22 cellular contexts compared by ENCODE assay signal in genomic region chr11:19961225-19961624, GRCh38.
DNase-seq lines count a peak whose midpoint lies in the region; ATAC-seq and TF ChIP-seq lines count a peak whose summit lies in the region.
"Had no signal": no experiment of that assay in that cellular context is flagged by ENCODE, and none has a peak within 500 bp of the region (broad histone marks: within the 10 kb centered on the region; RNA-seq: fewer than 3 reads in every experiment).

No MANE protein-coding gene starts in this region.

- ATAC-seq in left colon: no peak
- ATAC-seq in HG03097 (IDR thresholded peaks at IDR 0.05; ENCODE audit: low FRiP score, unreplicated experiment): no peak
- ATAC-seq: GM12878, HCT116 had no signal

- H3K4me3 ChIP-seq in WERI-Rb-1 (ENCODE audit: low read depth, low read length): no peak overlapping the region
- H3K4me3 ChIP-seq: GM12878 had no signal

- H3K27ac Mint-ChIP-seq in activated naive CD4-positive, alpha-beta T cell treated with anti-CD3 and anti-CD28 coated beads, Interleukin-2, amount 50 U/mL, for 24 hours: peak overlapping the region; percentile 10
- H3K27ac Mint-ChIP-seq in activated naive CD4-positive, alpha-beta T cell treated with anti-CD3 and anti-CD28 coated beads, Interleukin-2, amount 10 ng/mL, durations not matched to agents 7 days and 5 days: no peak overlapping the region
- H3K27ac Mint-ChIP-seq in type B pancreatic cell: no peak overlapping the region
- H3K27ac Mint-ChIP-seq: CD4-positive, CD25-positive, alpha-beta regulatory T cell; CD8-positive, alpha-beta memory T cell had no signal

- TF ChIP-seq CTCF in WERI-Rb-1 (IDR thresholded peaks at IDR 0.05; ENCODE audit: low read depth, low read length): no peak
- TF ChIP-seq CTCF in type B pancreatic cell (conservative IDR thresholded peaks at IDR 0.05): no peak

- H3K27me3 ChIP-seq in WERI-Rb-1 (ENCODE audit: insufficient read depth, low read depth, severe bottlenecking): no peaks in the 10 kb centered on the region
- H3K27me3 ChIP-seq: BE2C had no signal

- peaks cover 5% of the 10 kb centered on the region for H3K27me3 Mint-ChIP-seq in activated naive CD4-positive, alpha-beta T cell treated with anti-CD3 and anti-CD28 coated beads, Interleukin-2, amount 50 U/mL, for 24 hours
- H3K27me3 Mint-ChIP-seq in activated naive CD4-positive, alpha-beta T cell treated with anti-CD3 and anti-CD28 coated beads, Interleukin-2, amount 10 ng/mL, durations not matched to agents 7 days and 5 days: peaks cover 18% of the 10 kb centered on the region
- H3K27me3 Mint-ChIP-seq in type B pancreatic cell: peaks cover 4% of the 10 kb centered on the region

- H3K4me1 Mint-ChIP-seq in activated naive CD4-positive, alpha-beta T cell treated with anti-CD3 and anti-CD28 coated beads, Interleukin-2, amount 50 U/mL, for 24 hours: peaks cover 5% of the 10 kb centered on the region
- H3K4me1 Mint-ChIP-seq in activated naive CD4-positive, alpha-beta T cell treated with anti-CD3 and anti-CD28 coated beads, Interleukin-2, amount 10 ng/mL, durations not matched to agents 7 days and 5 days: peaks cover 17% of the 10 kb centered on the region
- peaks cover 42% of the 10 kb centered on the region for H3K4me1 Mint-ChIP-seq in type B pancreatic cell (ENCODE audit: unreplicated experiment)

- H3K36me3 Mint-ChIP-seq in activated naive CD4-positive, alpha-beta T cell treated with anti-CD3 and anti-CD28 coated beads, Interleukin-2, amount 50 U/mL, for 24 hours: no peaks in the 10 kb centered on the region
- no peaks in the 10 kb centered on the region for H3K36me3 Mint-ChIP-seq in activated naive CD4-positive, alpha-beta T cell treated with anti-CD3 and anti-CD28 coated beads, Interleukin-2, amount 10 ng/mL, durations not matched to agents 7 days and 5 days
- peaks cover 13% of the 10 kb centered on the region for H3K36me3 Mint-ChIP-seq in type B pancreatic cell
- H3K36me3 Mint-ChIP-seq: CD4-positive, CD25-positive, alpha-beta regulatory T cell had no signal

- H3K9me3 Mint-ChIP-seq in activated naive CD4-positive, alpha-beta T cell treated with anti-CD3 and anti-CD28 coated beads, Interleukin-2, amount 50 U/mL, for 24 hours: no peaks in the 10 kb centered on the region
- H3K9me3 Mint-ChIP-seq in activated naive CD4-positive, alpha-beta T cell treated with anti-CD3 and anti-CD28 coated beads, Interleukin-2, amount 10 ng/mL, durations not matched to agents 7 days and 5 days: no peaks in the 10 kb centered on the region
- no peaks in the 10 kb centered on the region for H3K9me3 Mint-ChIP-seq in type B pancreatic cell
- H3K9me3 Mint-ChIP-seq: CD8-positive, alpha-beta memory T cell had no signal

- H3K36me3 ChIP-seq in WERI-Rb-1: no peaks in the 10 kb centered on the region
- H3K36me3 ChIP-seq: BE2C had no signal

- DNase-seq in activated naive CD4-positive, alpha-beta T cell treated with anti-CD3 and anti-CD28 coated beads, Interleukin-2, amount 10 ng/mL, durations not matched to agents 7 days and 5 days: no peak
- DNase-seq in WERI-Rb-1 (peak; percentile 35), left kidney (ENCODE audit: low read depth, low spot score) (peak; percentile 38), type B pancreatic cell (ENCODE audit: extremely low spot score, unreplicated experiment) (no peak), kidney glomerular epithelial cell (lab: John Stamatoyannopoulos, UW) (no peak), left colon (no peak)
- DNase-seq: 8988T; BE2C; C1 segment of cervical spinal cord; CD4-positive, CD25-positive, alpha-beta regulatory T cell; CD8-positive, alpha-beta memory T cell; COR-L47; DMS 273 treated with DMSO at 0.1 percent for 48 hours; DMS53; DND-41; EL; GOT3; H7 had no signal

- CTCF ChIA-PET in activated naive CD4-positive, alpha-beta T cell treated with anti-CD3 and anti-CD28 coated beads, Interleukin-2, amount 10 ng/mL, durations not matched to agents 7 days and 5 days (lab: Charles Lee): interaction anchor here (0.6 to 1.3 kb wide), 2 partner anchors 9 to 17 kb away, joined by 3 read pairs; no protein-coding TSS in a partner anchor

- no peaks in the 10 kb centered on the region for H3K9me3 ChIP-seq in WERI-Rb-1 (ENCODE audit: severe bottlenecking)
- H3K9me3 ChIP-seq: BE2C had no signal

- H3K4me3 Mint-ChIP-seq in activated naive CD4-positive, alpha-beta T cell treated with anti-CD3 and anti-CD28 coated beads, Interleukin-2, amount 50 U/mL, for 24 hours: no peak overlapping the region
- H3K4me3 Mint-ChIP-seq in activated naive CD4-positive, alpha-beta T cell treated with anti-CD3 and anti-CD28 coated beads, Interleukin-2, amount 10 ng/mL, durations not matched to agents 7 days and 5 days: no peak overlapping the region
- H3K4me3 Mint-ChIP-seq in type B pancreatic cell: peak overlapping the region; percentile 6
- H3K4me3 Mint-ChIP-seq: CD4-positive, CD25-positive, alpha-beta regulatory T cell; CD8-positive, alpha-beta memory T cell had no signal

- intact Hi-C loops in left colon (cut with DNase I, micrococcal nuclease): no loop called here

- H3K27ac ChIP-seq in WERI-Rb-1: peak overlapping the region; percentile 94

Comparison
In these comparisons a context has a peak if more than half of its experiments do, and no peak if none do; other contexts are left out.
1. DNase-seq: peak in WERI-Rb-1 (single experiment) and left kidney (single experiment); none in activated naive CD4-positive, alpha-beta T cell treated with anti-CD3 and anti-CD28 coated beads, Interleukin-2, amount 10 ng/mL, durations not matched to agents 7 days and 5 days (single experiment), type B pancreatic cell (single experiment), kidney glomerular epithelial cell (single experiment) and left colon (0 of 2).